In genomic region chr4:11489449-11490083, GRCh38 we compare ENCODE assay signal across 16 cellular contexts.
DNase-seq lines count a peak whose midpoint lies in the region; ATAC-seq, FAIRE-seq and TF ChIP-seq lines count a peak whose summit lies in the region.
"Had no signal": no experiment of that assay in that cellular context is flagged by ENCODE, and none has a peak within 500 bp of the region (broad histone marks: within the 10 kb centered on the region; RNA-seq: fewer than 3 reads in every experiment).

No MANE protein-coding gene starts in this region.

- H3K9me3 ChIP-seq in astrocyte (ENCODE audit: insufficient read depth, low read depth, low read length) (no peaks in the 10 kb centered on the region), neural progenitor cell (ENCODE audit: low read depth) (no peaks in the 10 kb centered on the region), kidney (ENCODE audit: control insufficient read depth in 1 of 2, low read length in 2 of 2) (no peaks in the 10 kb centered on the region)
- H3K9me3 ChIP-seq: body of pancreas, pancreas, suprapubic skin had no signal

- H3F3A ChIP-seq in neural progenitor cell (ENCODE audit: low read depth), result no peaks in the 10 kb centered on the region

- H3K27ac ChIP-seq in astrocyte (ENCODE audit: low read depth, low read length), result no peak overlapping the region
- no peak overlapping the region for H3K27ac ChIP-seq in neural progenitor cell
- no peak overlapping the region for H3K27ac ChIP-seq in kidney (ENCODE audit: low read depth in 2 of 2, low read length in 2 of 2)
- H3K27ac ChIP-seq: pancreas, suprapubic skin had no signal

- no peak overlapping the region for H3K4me3 Mint-ChIP-seq in activated CD4-positive, alpha-beta T cell treated with anti-CD3 and anti-CD28 coated beads, Interleukin-2, amount 10 ng/mL, durations not matched to agents 7 days and 5 days
- H3K4me3 Mint-ChIP-seq in astrocyte (ENCODE audit: unreplicated experiment) (no peak overlapping the region), neural progenitor cell (no peak overlapping the region)

- TF ChIP-seq CTCF in astrocyte (IDR thresholded peaks at IDR 0.05; ENCODE audit: insufficient read depth, low read depth, low read length) (no peak), neural progenitor cell (IDR thresholded peaks at IDR 0.05) (peak; percentile 1), kidney (IDR thresholded peaks at IDR 0.05; ENCODE audit: borderline replicate concordance, extremely low read depth, insufficient read depth) (no peak)

- H2AFZ ChIP-seq in astrocyte (ENCODE audit: low read depth, low read length) (no peak overlapping the region), neural progenitor cell (replicated peaks) (no peak overlapping the region)

- H3K4me2 ChIP-seq in astrocyte (ENCODE audit: low read length) (no peak overlapping the region), neural progenitor cell (no peak overlapping the region)

- H4K20me1 ChIP-seq in astrocyte (ENCODE audit: insufficient read depth, low read length), result no peaks in the 10 kb centered on the region
- no peaks in the 10 kb centered on the region for H4K20me1 ChIP-seq in neural progenitor cell (ENCODE audit: low read depth)

- H3K9ac ChIP-seq in astrocyte (ENCODE audit: low read length) (no peak overlapping the region), neural progenitor cell (no peak overlapping the region), kidney (ENCODE audit: low read length in 2 of 2) (no peak overlapping the region)

- peaks cover 15% of the 10 kb centered on the region for H3K9me3 Mint-ChIP-seq in activated CD4-positive, alpha-beta T cell treated with anti-CD3 and anti-CD28 coated beads, Interleukin-2, amount 10 ng/mL, durations not matched to agents 7 days and 5 days
- H3K9me3 Mint-ChIP-seq in astrocyte (ENCODE audit: unreplicated experiment), result no peaks in the 10 kb centered on the region
- H3K9me3 Mint-ChIP-seq in neural progenitor cell, result no peaks in the 10 kb centered on the region

- H3K4me1 ChIP-seq in astrocyte (ENCODE audit: insufficient read depth, low read length) (no peaks in the 10 kb centered on the region), neural progenitor cell (no peaks in the 10 kb centered on the region), kidney (ENCODE audit: control insufficient read depth in 1 of 2, insufficient read depth in 1 of 2, low read depth in 1 of 2, low read length in 2 of 2) (no peaks in the 10 kb centered on the region)
- H3K4me1 ChIP-seq: body of pancreas, pancreas, suprapubic skin had no signal

- no peaks in the 10 kb centered on the region for H3K27me3 Mint-ChIP-seq in activated CD4-positive, alpha-beta T cell treated with anti-CD3 and anti-CD28 coated beads, Interleukin-2, amount 10 ng/mL, durations not matched to agents 7 days and 5 days
- H3K27me3 Mint-ChIP-seq in astrocyte (ENCODE audit: low read depth, unreplicated experiment), result no peaks in the 10 kb centered on the region
- H3K27me3 Mint-ChIP-seq in neural progenitor cell (ENCODE audit: insufficient read depth, low read depth), result no peaks in the 10 kb centered on the region

- intact Hi-C loops in kidney (cut with DNase I), result no loop called here

- FAIRE-seq in astrocyte (lab: Jason Lieb, UNC) (no peak), kidney (lab: Jason Lieb, UNC) (no peak)
- FAIRE-seq: pancreas had no signal

- H3K27ac Mint-ChIP-seq in activated CD4-positive, alpha-beta T cell treated with anti-CD3 and anti-CD28 coated beads, Interleukin-2, amount 10 ng/mL, durations not matched to agents 7 days and 5 days, result peak overlapping the region; percentile 55
- H3K27ac Mint-ChIP-seq in astrocyte (ENCODE audit: unreplicated experiment), result peak overlapping the region; percentile 17
- H3K27ac Mint-ChIP-seq in neural progenitor cell, result no peak overlapping the region

- POLR2A ChIA-PET in activated CD4-positive, alpha-beta T cell treated with anti-CD3 and anti-CD28 coated beads, Interleukin-2, amount 10 ng/mL, durations not matched to agents 7 days and 5 days (lab: Charles Lee), result no interaction called here

- no peaks in the 10 kb centered on the region for H3K27me3 ChIP-seq in astrocyte (ENCODE audit: insufficient read depth, low read length)
- no peaks in the 10 kb centered on the region for H3K27me3 ChIP-seq in neural progenitor cell
- H3K27me3 ChIP-seq: body of pancreas, pancreas, suprapubic skin had no signal

- H3K36me3 ChIP-seq in astrocyte (ENCODE audit: insufficient read depth, low read length), result no peaks in the 10 kb centered on the region
- H3K36me3 ChIP-seq in neural progenitor cell, result no peaks in the 10 kb centered on the region
- H3K36me3 ChIP-seq in kidney (ENCODE audit: control insufficient read depth in 1 of 2, insufficient read depth in 2 of 2, low read length in 2 of 2), result no peaks in the 10 kb centered on the region
- H3K36me3 ChIP-seq: pancreas, suprapubic skin had no signal

- H3K4me1 Mint-ChIP-seq in activated CD4-positive, alpha-beta T cell treated with anti-CD3 and anti-CD28 coated beads, Interleukin-2, amount 10 ng/mL, durations not matched to agents 7 days and 5 days, result peaks cover 36% of the 10 kb centered on the region
- H3K4me1 Mint-ChIP-seq in astrocyte (ENCODE audit: low read depth, unreplicated experiment) (peaks cover 21% of the 10 kb centered on the region), neural progenitor cell (no peaks in the 10 kb centered on the region)

- CTCF ChIA-PET in activated CD4-positive, alpha-beta T cell treated with anti-CD3 and anti-CD28 coated beads, Interleukin-2, amount 10 ng/mL, durations not matched to agents 7 days and 5 days (lab: Charles Lee), result no interaction called here

- H3K4me3 ChIP-seq in astrocyte (ENCODE audit: insufficient read depth, low read depth, low read length), result no peak overlapping the region
- no peak overlapping the region for H3K4me3 ChIP-seq in neural progenitor cell
- no peak overlapping the region for H3K4me3 ChIP-seq in kidney (ENCODE audit: low read length in 2 of 2)
- H3K4me3 ChIP-seq: body of pancreas, pancreas, suprapubic skin had no signal

- peak; percentile 69 for ATAC-seq in HG03159 (IDR thresholded peaks at IDR 0.05; ENCODE audit: unreplicated experiment)
- ATAC-seq: body of pancreas had no signal

- peaks cover 2% of the 10 kb centered on the region for H3K36me3 Mint-ChIP-seq in activated CD4-positive, alpha-beta T cell treated with anti-CD3 and anti-CD28 coated beads, Interleukin-2, amount 10 ng/mL, durations not matched to agents 7 days and 5 days (ENCODE audit: low read depth)
- no peaks in the 10 kb centered on the region for H3K36me3 Mint-ChIP-seq in astrocyte (ENCODE audit: low read depth, unreplicated experiment)
- no peaks in the 10 kb centered on the region for H3K36me3 Mint-ChIP-seq in neural progenitor cell

- H3K79me2 ChIP-seq in astrocyte (ENCODE audit: insufficient read depth, low read length) (no peaks in the 10 kb centered on the region), neural progenitor cell (ENCODE audit: low read depth) (no peaks in the 10 kb centered on the region)

- DNase-seq in activated CD4-positive, alpha-beta T cell treated with anti-CD3 and anti-CD28 coated beads, Interleukin-2, amount 10 ng/mL, durations not matched to agents 7 days and 5 days, result no peak
- DNase-seq in activated CD4-positive, alpha-beta T cell treated with anti-CD3 and anti-CD28 coated beads, Interleukin-2, amount 50 U/mL, for 4 hours, result no peak
- DNase-seq in astrocyte (ENCODE audit: low read depth), result no peak
- DNase-seq in neural progenitor cell (ENCODE audit: low spot score), result no peak
- no peak for DNase-seq in globus pallidus (ENCODE audit: low spot score)
- no peak for DNase-seq in COR-L47 (lab: John Stamatoyannopoulos, UW)
- no peak for DNase-seq in kidney
- DNase-seq: activated naive CD4-positive, alpha-beta T cell; effector CD4-positive, alpha-beta T cell; NCI-H1417; pancreas; SHP77 treated with DMSO at 0.1 percent for 48 hours; stimulated activated CD4-positive, alpha-beta T cell treated with anti-CD3 and anti-CD28 coated beads, Interleukin-12 subunit alpha, Interleukin-12 subunit beta, amount 100 ng/mL, for 4 hours had no signal
